In the genomic region with DNA sequence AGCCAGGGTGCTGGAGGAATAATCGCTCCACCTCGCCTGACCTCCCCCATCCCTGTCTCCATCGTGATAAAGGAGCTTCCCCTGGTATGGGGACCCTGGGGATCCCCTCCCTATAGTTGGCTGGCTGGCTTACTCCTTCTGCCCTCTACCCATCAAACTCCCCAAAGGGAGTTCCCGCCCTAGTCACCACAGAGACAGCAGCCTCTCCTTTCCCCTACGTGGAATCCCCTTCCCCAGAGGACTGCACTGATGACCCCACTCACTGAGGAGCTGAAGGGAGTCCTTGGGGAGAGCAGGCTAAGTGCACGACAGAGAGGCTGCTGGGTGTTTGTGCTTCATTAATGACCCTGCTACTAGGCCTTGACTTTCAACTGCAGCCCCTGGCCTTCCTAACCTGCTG, we compare ENCODE assay signal across 31 cellular contexts. TPM values are rescaled to one million over a fixed set of nuclear protein-coding genes. Genes with fewer than 3 reads are reported as not detected.
DNase-seq lines count a peak whose midpoint lies in the region; ATAC-seq and TF ChIP-seq lines count a peak whose summit lies in the region.
"Had no signal": no experiment of that assay in that cellular context is flagged by ENCODE, and none has a peak within 500 bp of the region (broad histone marks: within the 10 kb centered on the region; RNA-seq: fewer than 3 reads in every experiment).

No MANE protein-coding gene starts in this region.

- peak overlapping the region; percentile 48 to 62 (median 50) for H3K4me3 ChIP-seq in esophagus muscularis mucosa
- H3K4me3 ChIP-seq: BLaER1, uterus had no signal

- ATAC-seq in T-helper 17 cell (no peak), GM21528 (IDR thresholded peaks at IDR 0.05; ENCODE audit: low FRiP score, unreplicated experiment) (no peak)
- ATAC-seq: esophagus mucosa had no signal

- H3K27me3 Mint-ChIP-seq in T-helper 17 cell (peaks cover 66% of the 10 kb centered on the region), neural crest cell (ENCODE audit: low read depth) (peaks cover 62% of the 10 kb centered on the region)

- TF ChIP-seq POLR2A in esophagus muscularis mucosa (IDR thresholded peaks at IDR 0.05; ENCODE audit: low read depth), result no peak

- TF ChIP-seq EP300 in esophagus muscularis mucosa (IDR thresholded peaks at IDR 0.05), result no peak

- H3K27ac Mint-ChIP-seq in T-helper 17 cell (no peak overlapping the region), neural crest cell (ENCODE audit: unreplicated experiment) (no peak overlapping the region)
- H3K27ac Mint-ChIP-seq: activated naive CD8-positive, alpha-beta T cell; activated T-helper 2 cell treated with anti-CD3 and anti-CD28 coated beads, Interferon-gamma antibody, Interleukin-2, Interleukin-4, amounts not matched to agents 10 μg/mL and 5 μg/mL and 100 μg/mL, durations not matched to agents 14 hours and 24 hours and 36 hours; stimulated activated naive B cell treated with anti-CD40 and anti-IgM and Interleukin-4, amounts not matched to agents 10 μg/mL and 1 μg/mL and 100 μg/mL, for 72 hours; T-helper 2 cell treated with Interferon-gamma antibody and Interleukin-4, amounts not matched to agents 5 μg/mL and 100 μg/mL, for 36 hours had no signal

- no peaks in the 10 kb centered on the region for H3K36me3 ChIP-seq in esophagus muscularis mucosa
- H3K36me3 ChIP-seq: ascending aorta, BLaER1, gastrocnemius medialis, right atrium auricular region, thoracic aorta, uterus, WERI-Rb-1 had no signal

- WGBS in esophagus muscularis mucosa, result 19% methylated on average over 6 of the region's 6 CpGs

- H3K4me1 ChIP-seq in esophagus muscularis mucosa, result peaks cover 9 to 27% (median 25%) of the 10 kb centered on the region in 4 donors
- H3K4me1 ChIP-seq: ascending aorta, BLaER1, gastrocnemius medialis had no signal

- in situ Hi-C loops in GM13977 (cut with MboI; ENCODE audit: low pct_unique_long_range_greater_than_20kb, low sequenced_read_pairs, unreplicated experiment), result no loop called here

- H3K4me3 Mint-ChIP-seq in T-helper 17 cell (peak overlapping the region; percentile 49), neural crest cell (peak overlapping the region; percentile 91)
- H3K4me3 Mint-ChIP-seq: activated naive CD8-positive, alpha-beta T cell; T-helper 2 cell treated with Interferon-gamma antibody and Interleukin-4, amounts not matched to agents 5 μg/mL and 100 μg/mL, for 36 hours had no signal

- H3K36me3 Mint-ChIP-seq in T-helper 17 cell (ENCODE audit: low read depth) (peaks cover 15% of the 10 kb centered on the region), neural crest cell (ENCODE audit: low read depth) (no peaks in the 10 kb centered on the region)
- H3K36me3 Mint-ChIP-seq: activated naive CD8-positive, alpha-beta T cell; stimulated activated naive B cell treated with anti-CD40 and anti-IgM and Interleukin-4, amounts not matched to agents 10 μg/mL and 1 μg/mL and 100 μg/mL, for 72 hours had no signal

- H3K4me1 Mint-ChIP-seq in T-helper 17 cell (peaks cover 6% of the 10 kb centered on the region), neural crest cell (peaks cover 26% of the 10 kb centered on the region)

- DNase-seq in GM13977 (ENCODE audit: low spot score) (peak; percentile 31), T-helper 17 cell (no peak), esophagus muscularis mucosa (ENCODE audit: extremely low spot score) (no peak), neural crest cell (ENCODE audit: low read depth, low spot score) (no peak), GM03348 (ENCODE audit: low spot score) (no peak), NCI-H1048 (lab: John Stamatoyannopoulos, UW) (no peak), activated gamma-delta T cell (lab: John Stamatoyannopoulos, UW) (no peak)
- DNase-seq: activated CD8-positive, alpha-beta memory T cell treated with anti-CD3 and anti-CD28 coated beads, Interleukin-2, amount 50 U/mL, for 48 hours; DMS79; effector CD4-positive, alpha-beta T cell; GF-D8; IMR-90; mesenchymal stem cell; NCI-H1092 treated with DMSO at 0.1 percent for 48 hours; NCI-H2029; OCI-M1; stimulated activated CD4-positive, alpha-beta T cell treated with anti-CD3 and anti-CD28 coated beads, Interleukin-4, amount 100 ng/mL, for 1 hour; stimulated activated naive B cell treated with anti-CD40 and anti-IgM and Interleukin-4, amounts not matched to agents 10 μg/mL and 1 μg/mL and 100 μg/mL, for 72 hours; uterus; WERI-Rb-1 had no signal

- no peak for TF ChIP-seq CTCF in GM13977 (IDR thresholded peaks at IDR 0.05; ENCODE audit: extremely low read depth, insufficient read depth, missing control alignments)
- no peak for TF ChIP-seq CTCF in esophagus muscularis mucosa (IDR thresholded peaks at IDR 0.05)
- no peak for TF ChIP-seq CTCF in neural crest cell (conservative IDR thresholded peaks at IDR 0.05)

- H3K27me3 ChIP-seq in esophagus muscularis mucosa, result peaks cover 0 to 52% (median 26%) of the 10 kb centered on the region in 4 donors

- H3K9me3 ChIP-seq in T-helper 17 cell (ENCODE audit: control insufficient read depth, low read length, poor library complexity, severe bottlenecking), result no peaks in the 10 kb centered on the region
- H3K9me3 ChIP-seq in esophagus muscularis mucosa, result no peaks in the 10 kb centered on the region
- H3K9me3 ChIP-seq: ascending aorta, BLaER1, gastrocnemius medialis, right atrium auricular region, thoracic aorta, uterus had no signal

- intact Hi-C loops in esophagus muscularis mucosa (cut with DNase I), result no loop called here

- no peak overlapping the region for H3K27ac ChIP-seq in esophagus muscularis mucosa (replicated peaks in 1 of 4)
- H3K27ac ChIP-seq: ascending aorta, BLaER1, gastrocnemius medialis, right atrium auricular region, thoracic aorta, uterus, WERI-Rb-1 had no signal

- no peaks in the 10 kb centered on the region for H3K9me3 Mint-ChIP-seq in neural crest cell
- H3K9me3 Mint-ChIP-seq: activated T-helper 2 cell treated with anti-CD3 and anti-CD28 coated beads, Interferon-gamma antibody, Interleukin-2, Interleukin-4, amounts not matched to agents 10 μg/mL and 5 μg/mL and 100 μg/mL, durations not matched to agents 14 hours and 24 hours and 36 hours; stimulated activated naive B cell treated with anti-CD40 and anti-IgM and Interleukin-4, amounts not matched to agents 10 μg/mL and 1 μg/mL and 100 μg/mL, for 72 hours; T-helper 2 cell treated with Interferon-gamma antibody and Interleukin-4, amounts not matched to agents 5 μg/mL and 100 μg/mL, for 36 hours had no signal

RNA-seq across cellular contexts. Expression of a gene that starts 1.9 kb away (rescaled TPM):
- total RNA-seq in T-helper 17 cell (not detected), esophagus muscularis mucosa (10 to 100 TPM; 10.8 to 24.7 (median 20.4) TPM), neural crest cell (10.0 and 10.4 TPM in 2 replicates)
- total RNA-seq: activated T-helper 2 cell treated with anti-CD3 and anti-CD28 coated beads, Interferon-gamma antibody, Interleukin-2, Interleukin-4, amounts not matched to agents 10 μg/mL and 5 μg/mL and 100 μg/mL, durations not matched to agents 14 hours and 24 hours and 36 hours; IMR-90 had no signal

RNA-seq across cellular contexts. Expression of a gene that starts 31.4 kb away (rescaled TPM):
- total RNA-seq in T-helper 17 cell (not detected), esophagus muscularis mucosa (100 to 1,000 TPM in 2 of 4 donors, 10 to 100 TPM in 2; 31.1 to 315 (median 128) TPM), neural crest cell (0.98 and 1.1 TPM in 2 replicates)
- total RNA-seq: activated T-helper 2 cell treated with anti-CD3 and anti-CD28 coated beads, Interferon-gamma antibody, Interleukin-2, Interleukin-4, amounts not matched to agents 10 μg/mL and 5 μg/mL and 100 μg/mL, durations not matched to agents 14 hours and 24 hours and 36 hours; IMR-90; osteocyte had no signal

Comparison
In these comparisons a context has a peak if more than half of its experiments do, and no peak if none do; other contexts are left out.
1. RNA of a gene that starts 1.9 kb away (total RNA-seq): 10.8 to 24.7 TPM in esophagus muscularis mucosa and 10.0 to 10.4 TPM in neural crest cell; not detected in T-helper 17 cell; every median in the first group is over 10 times any median in the second.
2. RNA of a gene that starts 31.4 kb away (total RNA-seq): 31.1 to 315 TPM in esophagus muscularis mucosa; 0.98 to 1.1 TPM in neural crest cell and not detected in T-helper 17 cell; every median in the first group is over 10 times any median in the second.